16 cellular contexts compared by ENCODE assay signal in the genomic region with DNA sequence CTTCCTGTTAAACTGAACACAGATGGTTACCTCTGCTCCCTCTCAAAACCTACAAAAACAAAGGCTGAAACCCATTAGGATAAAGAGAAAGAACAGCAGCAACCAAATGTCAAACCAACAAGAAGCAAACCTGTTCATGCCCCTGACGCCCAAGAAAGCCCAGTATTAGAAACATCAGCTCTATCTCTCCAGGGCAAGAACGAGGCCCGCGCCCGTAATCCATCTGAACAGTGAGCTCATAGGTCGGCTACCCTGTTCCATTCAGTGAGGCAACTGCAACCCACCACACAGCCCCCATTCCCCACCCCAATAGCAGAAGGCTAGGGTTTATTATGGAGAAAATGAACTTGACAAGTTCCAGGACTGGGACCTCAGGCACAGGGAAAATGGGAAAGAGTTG. TPM values are rescaled to one million over a fixed set of nuclear protein-coding genes. Genes with fewer than 3 reads are reported as not detected.
DNase-seq lines count a peak whose midpoint lies in the region; ATAC-seq and TF ChIP-seq lines count a peak whose summit lies in the region.
"Had no signal": no experiment of that assay in that cellular context is flagged by ENCODE, and none has a peak within 500 bp of the region (broad histone marks: within the 10 kb centered on the region; RNA-seq: fewer than 3 reads in every experiment).

No MANE protein-coding gene starts in this region.

- H3K27ac ChIP-seq in BLaER1: peak overlapping the region; percentile 23; the same call in 1 of the 2 replicates
- H3K27ac ChIP-seq in sigmoid colon: no peak overlapping the region

- no peak for ATAC-seq in GM18498 (IDR thresholded peaks at IDR 0.05; ENCODE audit: unreplicated experiment)
- ATAC-seq: SK-N-SH treated with all-trans-retinoic acid at 6 μM for 48 hours had no signal

- no peak for TF ChIP-seq CTCF in endothelial cell (IDR thresholded peaks at IDR 0.05; ENCODE audit: unreplicated experiment)
- no peak for TF ChIP-seq CTCF in mesothelial cell of epicardium (IDR thresholded peaks at IDR 0.05; ENCODE audit: unreplicated experiment)
- TF ChIP-seq CTCF in sigmoid colon (IDR thresholded peaks at IDR 0.05): no peak

- peak overlapping the region; percentile 43 for H3K9ac ChIP-seq in BLaER1

- peaks cover 92% of the 10 kb centered on the region for H3K36me3 ChIP-seq in BLaER1
- H3K36me3 ChIP-seq in sigmoid colon: peaks cover 5 to 96% (median 39%) of the 10 kb centered on the region in 4 donors

- intact Hi-C loops in sigmoid colon (cut with DNase I): no loop called here

- H3K4me3 Mint-ChIP-seq in endothelial cell (ENCODE audit: unreplicated experiment) (no peak overlapping the region), mesothelial cell of epicardium (no peak overlapping the region)
- H3K4me3 Mint-ChIP-seq: B cell; CD8-positive, alpha-beta memory T cell had no signal

- peaks cover 32% of the 10 kb centered on the region for H3K4me1 ChIP-seq in BLaER1
- no peaks in the 10 kb centered on the region for H3K4me1 ChIP-seq in sigmoid colon
- H3K4me1 ChIP-seq: Peyer's patch had no signal

- WGBS in sigmoid colon, 2 donors: 78 to 83% methylated on average over 6 of the region's 6 CpGs

- DNase-seq in DMS 273 (lab: John Stamatoyannopoulos, UW; ENCODE audit: unreplicated experiment) (peak; percentile 82), endothelial cell (ENCODE audit: low spot score) (no peak), mesothelial cell of epicardium (ENCODE audit: low spot score in 2 of 2, unreplicated experiment in 2 of 2) (no peak), NCI-H1105 treated with DMSO at 0.1 percent for 48 hours (lab: John Stamatoyannopoulos, UW) (no peak), sigmoid colon (no peak)
- DNase-seq: ACHN; CD8-positive, alpha-beta memory T cell; EL; NCI-H1048; NCI-H446; Peyer's patch; SHP77 had no signal

- H3K27me3 Mint-ChIP-seq in endothelial cell (ENCODE audit: unreplicated experiment) (no peaks in the 10 kb centered on the region), mesothelial cell of epicardium (ENCODE audit: low read depth) (no peaks in the 10 kb centered on the region)
- H3K27me3 Mint-ChIP-seq: B cell; CD8-positive, alpha-beta memory T cell had no signal

- no peaks in the 10 kb centered on the region; the same call in 1 of the 2 replicates for H3K9me3 ChIP-seq in BLaER1
- no peaks in the 10 kb centered on the region for H3K9me3 ChIP-seq in sigmoid colon
- H3K9me3 ChIP-seq: Peyer's patch had no signal

- H4K20me1 ChIP-seq in BLaER1: peaks cover 23% of the 10 kb centered on the region; the same call in 1 of the 2 replicates

- no peak for TF ChIP-seq POLR2A in sigmoid colon (IDR thresholded peaks at IDR 0.05)

- H3K27ac Mint-ChIP-seq in endothelial cell (ENCODE audit: unreplicated experiment) (peak overlapping the region; percentile 83), mesothelial cell of epicardium (peak overlapping the region; percentile 21)
- H3K27ac Mint-ChIP-seq: B cell had no signal

- H3K27me3 ChIP-seq in BLaER1 (no peaks in the 10 kb centered on the region), sigmoid colon (no peaks in the 10 kb centered on the region)
- H3K27me3 ChIP-seq: Peyer's patch had no signal

- no peak for TF ChIP-seq EP300 in sigmoid colon (IDR thresholded peaks at IDR 0.05)

- H3K4me3 ChIP-seq in BLaER1: no peak overlapping the region
- H3K4me3 ChIP-seq in sigmoid colon: no peak overlapping the region
- H3K4me3 ChIP-seq: Peyer's patch had no signal

- peak overlapping the region; percentile 57 for H3K4me2 ChIP-seq in BLaER1

- H3K4me1 Mint-ChIP-seq in endothelial cell (ENCODE audit: unreplicated experiment) (peaks cover 42% of the 10 kb centered on the region), mesothelial cell of epicardium (no peaks in the 10 kb centered on the region)
- H3K4me1 Mint-ChIP-seq: B cell had no signal

- H3K36me3 Mint-ChIP-seq in endothelial cell (ENCODE audit: low read depth, unreplicated experiment) (peaks cover 25% of the 10 kb centered on the region), mesothelial cell of epicardium (peaks cover 30% of the 10 kb centered on the region)

- H3K9me3 Mint-ChIP-seq in endothelial cell (ENCODE audit: unreplicated experiment) (no peaks in the 10 kb centered on the region), mesothelial cell of epicardium (no peaks in the 10 kb centered on the region)
- H3K9me3 Mint-ChIP-seq: CD8-positive, alpha-beta memory T cell had no signal

RNA-seq across cellular contexts. Expression of gene LSG1, which starts 10.0 kb away (rescaled TPM):
- total RNA-seq in endothelial cell (ENCODE audit: unreplicated experiment): 35.8 TPM
- 48.1 to 48.9 TPM (median 48.2 TPM) in 3 replicates for total RNA-seq in mesothelial cell of epicardium
- total RNA-seq in sigmoid colon: 10 to 100 TPM; 21.0 to 32.4 (median 27.2) TPM
- polyA plus RNA-seq in sigmoid colon: 10 to 100 TPM in 1 of 3 donors, 1 to 10 TPM in 2; 6.0 to 20.4 (median 9.6) TPM

RNA-seq across cellular contexts. Expression of gene FAM43A, which starts 23.7 kb away (rescaled TPM):
- total RNA-seq in endothelial cell (ENCODE audit: unreplicated experiment) (33.5 TPM), mesothelial cell of epicardium (10.5 to 11.3 TPM (median 11.0 TPM) in 3 replicates), sigmoid colon (10 to 100 TPM; 11.1 to 17.8 (median 12.7) TPM)
- 10 to 100 TPM; 10.2 to 62.8 (median 35.8) TPM for polyA plus RNA-seq in sigmoid colon

RNA-seq across cellular contexts. Expression of gene TMEM44, which starts 28.7 kb away (rescaled TPM):
- total RNA-seq in endothelial cell (ENCODE audit: unreplicated experiment) (51.1 TPM), mesothelial cell of epicardium (25.6 to 27.9 TPM (median 26.8 TPM) in 3 replicates), sigmoid colon (10 to 100 TPM in 1 of 4 donors, 1 to 10 TPM in 3; 2.0 to 11.9 (median 5.2) TPM)
- polyA plus RNA-seq in sigmoid colon: 10 to 100 TPM; 24.0 to 25.8 (median 25.7) TPM
